In the genomic region with DNA sequence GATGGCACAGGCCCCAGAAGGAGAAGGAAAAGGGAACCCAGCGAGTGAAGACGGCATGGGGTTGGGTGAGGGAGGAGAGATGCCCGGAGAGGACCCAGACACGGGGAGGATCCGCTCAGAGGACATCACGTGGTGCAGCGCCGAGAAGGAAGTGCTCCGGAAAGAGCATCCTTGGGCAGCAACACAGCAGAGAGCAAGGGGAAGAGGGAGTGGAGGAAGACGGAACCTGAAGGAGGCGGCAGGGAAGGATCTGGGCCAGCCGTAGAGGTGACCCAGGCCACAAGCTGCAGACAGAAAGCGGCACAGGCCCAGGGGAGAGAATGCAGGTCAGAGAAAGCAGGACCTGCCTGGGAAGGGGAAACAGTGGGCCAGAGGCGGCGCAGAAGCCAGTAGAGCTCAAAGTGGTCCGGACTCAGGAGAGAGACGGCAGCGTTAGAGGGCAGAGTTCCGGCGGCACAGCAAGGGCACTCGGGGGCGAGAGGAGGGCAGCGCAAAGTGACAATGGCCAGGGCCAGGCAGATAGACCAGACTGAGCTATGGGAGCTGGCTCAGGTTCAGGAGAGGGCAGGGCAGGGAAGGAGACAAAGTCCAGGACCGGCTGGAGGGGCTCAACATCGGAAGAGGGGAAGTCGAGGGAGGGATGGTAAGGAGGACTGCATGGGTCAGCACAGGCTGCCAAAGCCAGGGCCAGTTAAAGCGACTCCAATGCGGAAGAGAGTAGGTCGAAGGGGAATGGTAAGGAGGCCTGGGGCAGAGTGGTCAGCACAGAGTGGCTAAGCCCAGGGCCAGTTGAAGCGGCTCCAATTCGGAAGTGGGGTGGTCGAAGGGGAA, we compare ENCODE assay signal across 8 cellular contexts. TPM values are rescaled to one million over a fixed set of nuclear protein-coding genes. Genes with fewer than 3 reads are reported as not detected.
DNase-seq lines count a peak whose midpoint lies in the region; ATAC-seq, FAIRE-seq and TF ChIP-seq lines count a peak whose summit lies in the region.

No MANE protein-coding gene starts in this region.

- peak overlapping the region; percentile 69 for H3K27ac ChIP-seq in DND-41 (ENCODE audit: low read length)
- H3K27ac ChIP-seq in iPS-20b (ENCODE audit: low read length) = no peak overlapping the region

- peak; percentile 63 for ATAC-seq in DND-41 (ENCODE audit: insufficient read depth, low read depth)

- H3K9ac ChIP-seq in DND-41 (ENCODE audit: low read depth, low read length) = peak overlapping the region; percentile 66
- H3K9ac ChIP-seq in iPS-20b (ENCODE audit: low read depth, low read length) = peak overlapping the region; percentile 72; the same call in 1 of the 2 replicates

- FAIRE-seq in bronchial epithelial cell (lab: Jason Lieb, UNC) (no peak), RCC 7860 (lab: Jason Lieb, UNC) (no peak)

- peak overlapping the region; percentile 75 for H3K4me2 ChIP-seq in DND-41 (ENCODE audit: insufficient read depth, low read length)

- H3K9me3 ChIP-seq in DND-41 (ENCODE audit: insufficient read depth, low read length, severe bottlenecking) (no peaks in the 10 kb centered on the region), iPS-20b (ENCODE audit: insufficient read depth, low read depth, low read length) (no peaks in the 10 kb centered on the region)

- peaks cover 33% of the 10 kb centered on the region for H3K4me1 ChIP-seq in DND-41 (ENCODE audit: insufficient read depth, low read length)
- H3K4me1 ChIP-seq in iPS-20b (ENCODE audit: insufficient read depth, low read length) = peaks cover 3% of the 10 kb centered on the region; the same call in 1 of the 2 replicates

- peaks cover 66% of the 10 kb centered on the region for H3K79me2 ChIP-seq in DND-41 (ENCODE audit: insufficient read depth, low read length)

- H2AFZ ChIP-seq in DND-41 (ENCODE audit: low read depth, low read length) = peak overlapping the region; percentile 18; the same call in 1 of the 2 replicates

- peak; percentile 71 for DNase-seq in DND-41
- peak in 49 of 76 experiments; percentile 13 to 68 (median 41) for DNase-seq in HUDEP-2 (lab: John Stamatoyannopoulos, UW; ENCODE audit: unreplicated experiment in 76 of 76)
- DNase-seq in T-helper 9 cell = peak; percentile 37
- peak; percentile 37 for DNase-seq in bronchial epithelial cell (ENCODE audit: low read depth)
- DNase-seq in skeletal muscle cell (ENCODE audit: low read depth) = no peak
- DNase-seq in RCC 7860 (ENCODE audit: low spot score) = no peak
- no peak for DNase-seq in NCI-H187 treated with DMSO at 0.1 percent for 48 hours (lab: John Stamatoyannopoulos, UW)

- H3K36me3 ChIP-seq in DND-41 (ENCODE audit: insufficient read depth, low read length) (peaks cover 22% of the 10 kb centered on the region), bronchial epithelial cell (ENCODE audit: control insufficient read depth, insufficient read depth, low read length) (peaks cover 3% of the 10 kb centered on the region), iPS-20b (ENCODE audit: insufficient read depth, low read depth, low read length) (no peaks in the 10 kb centered on the region)

- H4K20me1 ChIP-seq in DND-41 (ENCODE audit: insufficient read depth, low read length) = peaks cover 55% of the 10 kb centered on the region

- no peaks in the 10 kb centered on the region for H3K27me3 ChIP-seq in DND-41 (ENCODE audit: insufficient read depth, low read length, poor library complexity)
- no peaks in the 10 kb centered on the region for H3K27me3 ChIP-seq in bronchial epithelial cell (ENCODE audit: control insufficient read depth, insufficient read depth, low read length)
- no peaks in the 10 kb centered on the region for H3K27me3 ChIP-seq in iPS-20b (ENCODE audit: insufficient read depth, low read length)

- TF ChIP-seq CTCF in DND-41 (IDR thresholded peaks at IDR 0.05; ENCODE audit: borderline replicate concordance, extremely low read depth, low read length, poor library complexity, severe bottlenecking) (no peak), bronchial epithelial cell (IDR thresholded peaks at IDR 0.05; ENCODE audit: insufficient read depth, low read length, severe bottlenecking) (no peak)

- peak overlapping the region; percentile 61 to 65; a peak in 3 of 4 replicates for H3K4me3 ChIP-seq in DND-41 (ENCODE audit: low read depth in 1 of 2, low read length in 2 of 2)
- H3K4me3 ChIP-seq in bronchial epithelial cell (ENCODE audit: low read depth, low read length) = peak overlapping the region; percentile 92
- H3K4me3 ChIP-seq in iPS-20b (ENCODE audit: low read length) = peak overlapping the region; percentile 89
- peak overlapping the region; percentile 92 for H3K4me3 ChIP-seq in skeletal muscle cell (ENCODE audit: low read depth, low read length)

RNA-seq across cellular contexts. Expression of gene PPP1R12C, which starts 1.0 kb away (rescaled TPM):
- 22.9 and 25.6 TPM in 2 replicates for total RNA-seq in bronchial epithelial cell

RNA-seq across cellular contexts. Expression of gene TNNT1, which starts 32.6 kb away (rescaled TPM):
- total RNA-seq in bronchial epithelial cell = 65.0 and 151 TPM in 2 replicates

RNA-seq across cellular contexts. Expression of gene EPS8L1, which starts 40.8 kb away (rescaled TPM):
- 117 and 308 TPM in 2 replicates for total RNA-seq in bronchial epithelial cell

RNA-seq across cellular contexts. Expression of gene TNNI3, which starts 41.1 kb away (rescaled TPM):
- 0.53 and 1.0 TPM in 2 replicates for total RNA-seq in bronchial epithelial cell

RNA-seq across cellular contexts. Expression of gene DNAAF3, which starts 50.0 kb away (rescaled TPM):
- total RNA-seq in bronchial epithelial cell = 0.53 and 0.77 TPM in 2 replicates

Comparison
In these comparisons a context has a peak if more than half of its experiments do, and no peak if none do; other contexts are left out.
1. DNase-seq: peak in DND-41 (single experiment), HUDEP-2 (49 of 76), T-helper 9 cell (single experiment) and bronchial epithelial cell (single experiment); none in skeletal muscle cell (single experiment), RCC 7860 (single experiment) and NCI-H187 treated with DMSO at 0.1 percent for 48 hours (single experiment).
2. Peak in every context shown above with its lines, with median percentiles within 50 percentile points of each other: H3K4me3 ChIP-seq.